Comparison of ENCODE assay signal across 15 cellular contexts in the genomic region with DNA sequence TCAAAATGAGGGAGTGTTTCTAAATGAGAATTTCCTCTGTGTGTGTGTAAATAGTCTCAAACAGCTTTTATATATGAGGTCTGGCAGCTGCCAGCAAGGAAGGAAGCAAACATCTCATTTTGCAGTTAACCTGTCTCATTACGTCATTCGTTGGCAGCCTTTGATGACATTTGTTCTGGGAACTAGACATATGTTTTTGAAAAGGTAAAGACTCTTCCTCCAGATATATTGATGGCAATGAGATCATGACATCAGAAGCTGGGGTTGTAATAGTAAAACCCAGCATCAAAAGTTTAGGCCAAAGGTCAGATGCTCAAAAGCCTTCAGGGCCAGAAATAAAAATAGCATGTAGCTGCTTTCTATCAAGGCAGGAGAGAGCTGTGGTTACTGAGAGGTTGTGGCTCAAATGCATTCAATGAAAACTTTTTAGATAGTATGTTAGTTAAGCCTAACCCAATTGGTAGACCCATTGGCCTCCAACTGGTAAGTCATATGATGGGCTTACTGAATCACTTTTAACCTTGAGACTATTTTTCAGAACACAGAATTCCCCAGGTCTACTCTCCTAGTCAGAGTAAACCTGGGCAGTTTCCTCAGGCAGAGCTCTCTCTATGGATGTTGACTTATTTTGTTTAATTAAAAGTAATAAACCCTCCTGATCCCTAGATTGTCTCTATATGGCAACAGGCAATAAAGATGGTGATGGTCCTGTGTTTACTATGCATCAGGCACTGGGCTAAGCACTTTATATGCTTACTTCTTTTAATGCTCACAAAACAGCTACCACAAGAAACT.
DNase-seq lines count a peak whose midpoint lies in the region; ATAC-seq and TF ChIP-seq lines count a peak whose summit lies in the region.
"Had no signal": no experiment of that assay in that cellular context is flagged by ENCODE, and none has a peak within 500 bp of the region (broad histone marks: within the 10 kb centered on the region; RNA-seq: fewer than 3 reads in every experiment).

No MANE protein-coding gene starts in this region.

- H3K36me3 Mint-ChIP-seq in stimulated activated naive CD8-positive, alpha-beta T cell treated with anti-CD3 and anti-CD28 coated beads, Interleukin-15, Interleukin-2, amounts not matched to agents 100 ng/mL and 50 ng/mL, for 24 hours (ENCODE audit: low read depth): peaks cover 10% of the 10 kb centered on the region
- no peaks in the 10 kb centered on the region; a peak in 1 of 7 replicates for H3K36me3 Mint-ChIP-seq in H9 (ENCODE audit: insufficient read depth in 1 of 3, low read depth in 3 of 3)

- H3K27me3 Mint-ChIP-seq in stimulated activated naive CD8-positive, alpha-beta T cell treated with anti-CD3 and anti-CD28 coated beads, Interleukin-15, Interleukin-2, amounts not matched to agents 100 ng/mL and 50 ng/mL, for 24 hours: peaks cover 3% of the 10 kb centered on the region
- H3K27me3 Mint-ChIP-seq in H9 (ENCODE audit: low read depth): peaks cover 90% of the 10 kb centered on the region

- no peak for DNase-seq in stimulated activated naive CD8-positive, alpha-beta T cell treated with anti-CD3 and anti-CD28 coated beads, Interleukin-15, Interleukin-2, amounts not matched to agents 100 U/mL and 50 U/mL, for 24 hours
- DNase-seq in NCI-H2029 treated with DMSO at 0.1 percent for 48 hours (lab: John Stamatoyannopoulos, UW) (peak; percentile 31), body of pancreas (peak in 3 of 4 donors; percentile 8 to 37 (median 31)), spleen (no peak), H9 (no peak)
- DNase-seq: activated CD4-positive, alpha-beta T cell treated with anti-CD3 and anti-CD28 coated beads, Interleukin-2, amount 50 U/mL, for 48 hours; activated T-cell treated with anti-CD3 and anti-CD28 coated beads, Interleukin-2, amount 50 U/mL, for 4 hours; NCI-H1436 treated with DMSO at 0.1 percent for 48 hours; NCI-H526; stimulated activated CD4-positive, alpha-beta T cell treated with anti-CD3 and anti-CD28 coated beads, Interleukin-4, amount 100 ng/mL, for 24 hours; testis had no signal

- no peaks in the 10 kb centered on the region for H4K20me1 ChIP-seq in H9 (ENCODE audit: control insufficient read depth, insufficient read depth, insufficient read length)

- no peak overlapping the region for H3K4me3 Mint-ChIP-seq in stimulated activated naive CD8-positive, alpha-beta T cell treated with anti-CD3 and anti-CD28 coated beads, Interleukin-15, Interleukin-2, amounts not matched to agents 100 ng/mL and 50 ng/mL, for 24 hours
- no peak overlapping the region for H3K4me3 Mint-ChIP-seq in H9
- H3K4me3 Mint-ChIP-seq: activated T-cell treated with anti-CD3 and anti-CD28 coated beads, Interleukin-2, amount 50 U/mL, for 4 hours had no signal

- H3K23me2 ChIP-seq in H9 (ENCODE audit: insufficient read length, low read depth, low read length, poor library complexity, severe bottlenecking): no peaks in the 10 kb centered on the region

- no peak overlapping the region for H3K18ac ChIP-seq in H9 (ENCODE audit: insufficient read length, low read depth, low read length)

- no peak overlapping the region for H3K4me2 ChIP-seq in H9 (ENCODE audit: insufficient read depth, insufficient read length, low read length)

- H3K4ac ChIP-seq in H9 (ENCODE audit: low read depth, low read length): no peak overlapping the region

- H3K27ac ChIP-seq in body of pancreas (no peak overlapping the region), spleen (no peak overlapping the region), H9 (ENCODE audit: insufficient read length, low read depth, low read length) (no peak overlapping the region)
- H3K27ac ChIP-seq: gastroesophageal sphincter, parathyroid adenoma, testis had no signal

- H3K9ac ChIP-seq in H9 (ENCODE audit: extremely low read depth, insufficient read length, low read length): no peak overlapping the region
- H3K9ac ChIP-seq: parathyroid adenoma had no signal

- no peaks in the 10 kb centered on the region for H3K9me3 ChIP-seq in body of pancreas
- H3K9me3 ChIP-seq in spleen: peaks cover 0 to 11% (median 8%) of the 10 kb centered on the region in 8 donors
- H3K9me3 ChIP-seq in H9 (ENCODE audit: control insufficient read depth, low read depth, low read length): no peaks in the 10 kb centered on the region
- H3K9me3 ChIP-seq: gastroesophageal sphincter, testis had no signal

- no peak for TF ChIP-seq CTCF in body of pancreas (IDR thresholded peaks at IDR 0.05)
- no peak for TF ChIP-seq CTCF in spleen (IDR thresholded peaks at IDR 0.05 in 8 of 11, conservative IDR thresholded peaks at IDR 0.05 in 3 of 11)
- TF ChIP-seq CTCF in H9 (conservative IDR thresholded peaks at IDR 0.05): no peak

- H3K79me2 ChIP-seq in H9 (ENCODE audit: insufficient read depth, low read length): no peaks in the 10 kb centered on the region
- H3K79me2 ChIP-seq: parathyroid adenoma had no signal

- peaks cover 8% of the 10 kb centered on the region for H3K9me3 Mint-ChIP-seq in stimulated activated naive CD8-positive, alpha-beta T cell treated with anti-CD3 and anti-CD28 coated beads, Interleukin-15, Interleukin-2, amounts not matched to agents 100 ng/mL and 50 ng/mL, for 24 hours
- H3K9me3 Mint-ChIP-seq in H9: no peaks in the 10 kb centered on the region; a peak in 1 of 5 replicates

- WGBS in body of pancreas, 2 donors: 23 to 29% methylated on average over 2 of the region's 2 CpGs
- 31 to 59% (median 48%) methylated on average over 2 of the region's 2 CpGs for WGBS in spleen, 5 donors
- WGBS in H9 (ENCODE audit: extremely low coverage, insufficient read length, low lambda C conversion rate): no CpG with 5 or more reads among the region's 2 CpGs

- no peak overlapping the region for H3T11ph ChIP-seq in H9 (ENCODE audit: low read length)

- no peak overlapping the region for H3K14ac ChIP-seq in H9 (ENCODE audit: insufficient read depth, low read length)

- H3K4me1 ChIP-seq in body of pancreas (peaks cover 6% of the 10 kb centered on the region), spleen (no peaks in the 10 kb centered on the region), H9 (ENCODE audit: insufficient read depth, low read length) (no peaks in the 10 kb centered on the region)
- H3K4me1 ChIP-seq: gastroesophageal sphincter, parathyroid adenoma, testis had no signal

- no peak for ATAC-seq in stimulated activated naive CD8-positive, alpha-beta T cell treated with anti-CD3 and anti-CD28 coated beads, Interleukin-15, Interleukin-2, amounts not matched to agents 100 U/mL and 50 U/mL, for 24 hours
- ATAC-seq in body of pancreas (peak; percentile 55), GM21786 (IDR thresholded peaks at IDR 0.05; ENCODE audit: unreplicated experiment) (no peak)
- ATAC-seq: activated T-cell treated with anti-CD3 and anti-CD28 coated beads, Interleukin-2, amount 50 U/mL, for 4 hours; gastroesophageal sphincter had no signal

- H3K56ac ChIP-seq in H9 (ENCODE audit: insufficient read length, low read depth, low read length): no peak overlapping the region

- H2BK5ac ChIP-seq in H9 (ENCODE audit: insufficient read length, low read length): no peak overlapping the region

- H2AFZ ChIP-seq in H9 (ENCODE audit: low read length): no peak overlapping the region
- H2AFZ ChIP-seq: parathyroid adenoma had no signal

- H4K8ac ChIP-seq in H9 (replicated peaks; ENCODE audit: insufficient read length, low read depth, low read length): no peak overlapping the region

- H4K91ac ChIP-seq in H9 (ENCODE audit: insufficient read length, low read depth, low read length): no peak overlapping the region

- H4K5ac ChIP-seq in H9 (ENCODE audit: insufficient read length, low read depth, low read length): no peak overlapping the region

- no peak overlapping the region for H2BK120ac ChIP-seq in H9 (ENCODE audit: low read depth, low read length, poor library complexity, severe bottlenecking)

- H3K27me3 ChIP-seq in body of pancreas (no peaks in the 10 kb centered on the region), spleen (replicated peaks in 1 of 7) (no peaks in the 10 kb centered on the region), H9 (ENCODE audit: insufficient read depth, low read length) (peaks cover 31% of the 10 kb centered on the region)
- H3K27me3 ChIP-seq: gastroesophageal sphincter, testis had no signal

- H3K4me3 ChIP-seq in body of pancreas (no peak overlapping the region), spleen (no peak overlapping the region)
- H3K4me3 ChIP-seq: gastroesophageal sphincter, testis had no signal

- TF ChIP-seq POLR2A in body of pancreas (IDR thresholded peaks at IDR 0.05) (no peak), spleen (IDR thresholded peaks at IDR 0.05) (no peak)

- no peak overlapping the region for H2BK20ac ChIP-seq in H9 (ENCODE audit: low read depth, low read length, poor library complexity, severe bottlenecking)

- H3K79me1 ChIP-seq in H9 (ENCODE audit: insufficient read depth, low read depth, low read length, poor library complexity, severe bottlenecking): no peaks in the 10 kb centered on the region

- no peak overlapping the region for H2AK5ac ChIP-seq in H9 (ENCODE audit: insufficient read length, low read length)

- intact Hi-C loops in body of pancreas (cut with DNase I): no loop called here
- intact Hi-C loops in spleen (cut with DNase I; ENCODE audit: low total_unique reads): no loop called here

- no peaks in the 10 kb centered on the region for H3K36me3 ChIP-seq in body of pancreas (replicated peaks in 1 of 2; ENCODE audit: insufficient read depth in 1 of 2, low read depth in 2 of 2)
- H3K36me3 ChIP-seq in spleen: no peaks in the 10 kb centered on the region
- H3K36me3 ChIP-seq: gastroesophageal sphincter had no signal

- no peak overlapping the region for H2BK15ac ChIP-seq in H9 (ENCODE audit: low read depth, low read length)

- H3K27ac Mint-ChIP-seq in stimulated activated naive CD8-positive, alpha-beta T cell treated with anti-CD3 and anti-CD28 coated beads, Interleukin-15, Interleukin-2, amounts not matched to agents 100 ng/mL and 50 ng/mL, for 24 hours: peak overlapping the region; percentile 21
- H3K27ac Mint-ChIP-seq in H9: no peak overlapping the region

- H3K23ac ChIP-seq in H9 (ENCODE audit: insufficient read length, low read depth, low read length): no peak overlapping the region

- peaks cover 10% of the 10 kb centered on the region for H3K4me1 Mint-ChIP-seq in stimulated activated naive CD8-positive, alpha-beta T cell treated with anti-CD3 and anti-CD28 coated beads, Interleukin-15, Interleukin-2, amounts not matched to agents 100 ng/mL and 50 ng/mL, for 24 hours (ENCODE audit: low read depth)
- peaks cover 2 to 3% of the 10 kb centered on the region in 2 experiments for H3K4me1 Mint-ChIP-seq in H9

- H2BK12ac ChIP-seq in H9 (ENCODE audit: insufficient read length, low read depth, low read length): no peak overlapping the region

Comparison
In these comparisons a context has a peak if more than half of its experiments do, and no peak if none do; other contexts are left out.
1. DNase-seq: peak in NCI-H2029 treated with DMSO at 0.1 percent for 48 hours (single experiment) and body of pancreas (3 of 4); none in stimulated activated naive CD8-positive, alpha-beta T cell treated with anti-CD3 and anti-CD28 coated beads, Interleukin-15, Interleukin-2, amounts not matched to agents 100 U/mL and 50 U/mL, for 24 hours (single experiment), spleen (single experiment) and H9 (single experiment).